Comparison of ENCODE assay signal across 1 cellular context in the genomic region with DNA sequence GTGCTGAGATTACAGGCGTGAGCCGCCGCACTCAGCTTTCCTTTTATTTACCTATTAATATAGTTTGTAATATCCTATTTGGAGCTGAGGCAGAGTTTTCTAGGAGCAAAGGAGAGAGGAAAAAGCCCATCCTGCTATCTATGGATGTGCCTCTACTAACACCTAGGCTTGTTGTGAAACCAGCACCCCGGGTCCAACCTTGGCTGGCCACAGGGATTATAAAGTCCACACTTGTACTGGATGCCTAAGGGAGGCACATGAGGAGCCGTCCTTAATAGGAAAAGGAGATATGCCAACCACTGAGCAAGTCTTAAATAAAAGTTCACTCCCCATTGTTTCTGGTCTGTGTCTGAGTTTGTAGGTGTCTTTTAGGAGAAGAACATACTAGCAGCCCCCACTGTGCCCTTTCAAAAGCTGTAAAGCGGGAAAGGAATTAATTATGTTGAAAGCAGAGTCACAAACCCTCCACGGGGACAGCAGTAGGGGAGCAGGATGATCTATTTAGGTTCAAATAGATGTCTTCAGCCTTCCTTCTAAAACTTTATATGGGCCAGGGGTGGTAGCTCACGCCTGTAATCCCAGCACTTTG.
TF ChIP-seq lines count a peak whose summit lies in the region.

No MANE protein-coding gene starts in this region.

TF ChIP-seq in HEK293, 187 proteins besides CTCF, POLR2A, EP300 and RAD21:
- TF ChIP-seq ZIC2 (tag by site-specific recombination; IDR thresholded peaks at IDR 0.05): peak; percentile 78
- TF ChIP-seq, protein P1, sequence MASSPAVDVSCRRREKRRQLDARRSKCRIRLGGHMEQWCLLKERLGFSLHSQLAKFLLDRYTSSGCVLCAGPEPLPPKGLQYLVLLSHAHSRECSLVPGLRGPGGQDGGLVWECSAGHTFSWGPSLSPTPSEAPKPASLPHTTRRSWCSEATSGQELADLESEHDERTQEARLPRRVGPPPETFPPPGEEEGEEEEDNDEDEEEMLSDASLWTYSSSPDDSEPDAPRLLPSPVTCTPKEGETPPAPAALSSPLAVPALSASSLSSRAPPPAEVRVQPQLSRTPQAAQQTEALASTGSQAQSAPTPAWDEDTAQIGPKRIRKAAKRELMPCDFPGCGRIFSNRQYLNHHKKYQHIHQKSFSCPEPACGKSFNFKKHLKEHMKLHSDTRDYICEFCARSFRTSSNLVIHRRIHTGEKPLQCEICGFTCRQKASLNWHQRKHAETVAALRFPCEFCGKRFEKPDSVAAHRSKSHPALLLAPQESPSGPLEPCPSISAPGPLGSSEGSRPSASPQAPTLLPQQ (tag by site-specific recombination; IDR thresholded peaks at IDR 0.05): no peak
